29 cellular contexts compared by ENCODE assay signal in genomic region chrX:31392541-31392940, GRCh38.
"Had no signal": no experiment of that assay in that cellular context is flagged by ENCODE, and none has a peak within 500 bp of the region (broad histone marks: within the 10 kb centered on the region; RNA-seq: fewer than 3 reads in every experiment).

No MANE protein-coding gene starts in this region.

- H3K4me1 Mint-ChIP-seq: WTC11 had no signal

- H3K9me3 ChIP-seq: MG63, Peyer's patch, SJCRH30 had no signal

- H3K4me3 ChIP-seq: MG63, Peyer's patch, SJCRH30 had no signal

- H3K27ac ChIP-seq: Peyer's patch, RWPE1, SJCRH30 had no signal

- ATAC-seq: activated CD8-positive, alpha-beta T cell treated with anti-CD3 and anti-CD28 coated beads, Interleukin-2, amount 10 ng/mL, durations not matched to agents 7 days and 5 days; activated naive CD4-positive, alpha-beta T cell treated with anti-CD3 and anti-CD28 coated beads, Interleukin-2, amount 50 U/mL, for 72 hours; WTC11 had no signal

- DNase-seq: activated CD4-positive, alpha-beta T cell treated with anti-CD3 and anti-CD28 coated beads for 48 hours; activated CD4-positive, alpha-beta T cell treated with anti-CD3 and anti-CD28 coated beads, Interleukin-2, amount 50 U/mL, for 4 hours; activated CD4-positive, CD25-positive, alpha-beta regulatory T cell treated with anti-CD3 and anti-CD28 coated beads, Interleukin-2, amount 50 U/mL, for 72 hours; activated CD8-positive, alpha-beta memory T cell treated with anti-CD3 and anti-CD28 coated beads, Interleukin-2, amount 50 U/mL, for 48 hours; activated CD8-positive, alpha-beta T cell treated with anti-CD3 and anti-CD28 coated beads, Interleukin-2, amount 10 ng/mL, durations not matched to agents 7 days and 5 days; activated effector memory CD4-positive, alpha-beta T cell treated with anti-CD3 and anti-CD28 coated beads, Interleukin-2, amount 50 U/mL, for 16 hours; activated naive CD4-positive, alpha-beta T cell treated with Interleukin-2 at 50 U/mL for 16 hours; activated T-cell treated with anti-CD3 and anti-CD28 coated beads, Interleukin-2, amount 50 U/mL, for 1 hour; amygdala; cerebellar nuclear complex; MG63; MV-4-11; NCI-H1092 treated with DMSO at 0.1 percent for 48 hours; NCI-H1417 treated with DMSO at 0.1 percent for 48 hours; NCI-H1694; NCI-H2029; NCI-H2107; NCI-H2171 treated with DMSO at 0.1 percent for 48 hours; NCI-H226; NCI-H526; NCI-H774; OCI-M1; Peyer's patch; Right ventricle myocardium superior; SJCRH30 had no signal

- H3K36me3 ChIP-seq: MG63, Peyer's patch, SJCRH30 had no signal

- H3K36me3 Mint-ChIP-seq: activated naive CD4-positive, alpha-beta T cell treated with anti-CD3 and anti-CD28 coated beads, Interleukin-2, amount 50 U/mL, for 72 hours; WTC11 had no signal

- H3K4me1 ChIP-seq: Peyer's patch, SJCRH30 had no signal

- H3K9me3 Mint-ChIP-seq: T-helper 1 cell treated with Interleukin-12 subunit alpha and Interleukin-12 subunit beta and Interleukin-4 antibody, amounts not matched to agents 30 μg/mL and 1 μg/mL, for 36 hours; WTC11 had no signal

- H3K4me3 Mint-ChIP-seq: activated CD8-positive, alpha-beta T cell treated with anti-CD3 and anti-CD28 coated beads, Interleukin-2, amount 10 ng/mL, durations not matched to agents 7 days and 5 days; T-helper 1 cell treated with Interleukin-12 subunit alpha and Interleukin-12 subunit beta and Interleukin-4 antibody, amounts not matched to agents 30 μg/mL and 1 μg/mL, for 36 hours; WTC11 had no signal

- H3K27me3 ChIP-seq: MG63, Peyer's patch, SJCRH30 had no signal

- H3K27ac Mint-ChIP-seq: activated CD8-positive, alpha-beta T cell treated with anti-CD3 and anti-CD28 coated beads, Interleukin-2, amount 10 ng/mL, durations not matched to agents 7 days and 5 days; activated naive CD4-positive, alpha-beta T cell treated with anti-CD3 and anti-CD28 coated beads, Interleukin-2, amount 50 U/mL, for 72 hours; T-helper 1 cell treated with Interleukin-12 subunit alpha and Interleukin-12 subunit beta and Interleukin-4 antibody, amounts not matched to agents 30 μg/mL and 1 μg/mL, for 36 hours; WTC11 had no signal
